8 cellular contexts compared by ENCODE assay signal in the genomic region with DNA sequence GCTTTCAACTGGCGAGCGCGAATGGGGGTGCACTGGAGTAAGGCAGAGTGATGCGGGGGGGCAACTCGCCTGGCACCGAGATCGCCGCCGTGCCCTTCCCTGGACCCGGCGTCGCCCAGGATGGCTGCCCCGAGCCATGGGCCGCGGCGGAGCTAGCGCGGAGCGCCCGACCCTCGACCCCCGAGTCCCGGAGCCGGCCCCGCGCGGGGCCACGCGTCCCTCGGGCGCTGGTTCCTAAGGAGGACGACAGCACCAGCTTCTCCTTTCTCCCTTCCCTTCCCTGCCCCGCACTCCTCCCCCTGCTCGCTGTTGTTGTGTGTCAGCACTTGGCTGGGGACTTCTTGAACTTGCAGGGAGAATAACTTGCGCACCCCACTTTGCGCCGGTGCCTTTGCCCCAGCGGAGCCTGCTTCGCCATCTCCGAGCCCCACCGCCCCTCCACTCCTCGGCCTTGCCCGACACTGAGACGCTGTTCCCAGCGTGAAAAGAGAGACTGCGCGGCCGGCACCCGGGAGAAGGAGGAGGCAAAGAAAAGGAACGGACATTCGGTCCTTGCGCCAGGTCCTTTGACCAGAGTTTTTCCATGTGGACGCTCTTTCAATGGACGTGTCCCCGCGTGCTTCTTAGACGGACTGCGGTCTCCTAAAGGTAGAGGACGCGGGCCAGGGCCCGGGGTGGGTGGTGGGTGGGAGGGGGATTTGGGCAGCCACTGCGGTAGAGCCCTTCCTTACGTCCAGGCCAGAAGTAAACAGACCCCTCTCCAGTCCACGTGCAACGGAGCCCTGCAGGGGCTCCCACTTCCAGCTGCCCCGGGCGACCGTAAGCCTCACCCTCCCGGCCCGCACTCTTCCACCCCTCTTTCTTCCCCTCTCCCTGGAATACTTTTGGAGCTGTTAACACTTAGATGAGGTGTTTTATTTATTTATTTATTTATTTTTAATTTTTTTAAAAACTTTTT. TPM values are rescaled to one million over a fixed set of nuclear protein-coding genes. Genes with fewer than 3 reads are reported as not detected.
A peak's percentile ranks its signal among the peaks of the same experiment; 100 is the strongest.
DNase-seq lines count a peak whose midpoint lies in the region; ATAC-seq, FAIRE-seq and TF ChIP-seq lines count a peak whose summit lies in the region.

No MANE protein-coding gene starts in this region.

- ATAC-seq in mucosa of descending colon (peak; percentile 27), GM18517 (IDR thresholded peaks at IDR 0.05; ENCODE audit: unreplicated experiment) (no peak)

- H3K36me3 ChIP-seq in mucosa of descending colon (ENCODE audit: low read depth): no peaks in the 10 kb centered on the region

- H3K27ac ChIP-seq in epithelial cell of prostate: peak overlapping the region; percentile 46

- H3K4me3 ChIP-seq in mucosa of descending colon: peak overlapping the region; percentile 84

- no peak for FAIRE-seq in HTR-8/SVneo (lab: Jason Lieb, UNC)

- no peaks in the 10 kb centered on the region for H3K9me3 ChIP-seq in mucosa of descending colon

- TF ChIP-seq CTCF in GM13976 (IDR thresholded peaks at IDR 0.05; ENCODE audit: borderline replicate concordance, control extremely low read depth, extremely low read depth, insufficient read depth, missing control alignments) (no peak), mucosa of descending colon (IDR thresholded peaks at IDR 0.05) (no peak)

- peaks cover 7% of the 10 kb centered on the region for H3K4me1 ChIP-seq in mucosa of descending colon (ENCODE audit: low read depth)

- in situ Hi-C loops in GM13976 (cut with MboI; ENCODE audit: low sequenced_read_pairs, unreplicated experiment): no loop called here

- intact Hi-C loops in mucosa of descending colon (cut with DNase I, micrococcal nuclease): loop anchor here in 1 of 2 donors (5.0 kb wide), 1 partner anchor 131 kb away; no protein-coding TSS in a partner anchor

- DNase-seq in GM13976 (ENCODE audit: low spot score) (peak; percentile 22), LHCN-M2 (ENCODE audit: low read depth) (peak; percentile 32), epithelial cell of prostate (ENCODE audit: low read depth, low spot score) (no peak), mucosa of descending colon (peak; percentile 41 to 64 (median 59)), HTR-8/SVneo (ENCODE audit: insufficient read length, low spot score) (no peak), NCI-H2107 treated with DMSO at 0.1 percent for 48 hours (lab: John Stamatoyannopoulos, UW; ENCODE audit: unreplicated experiment) (no peak)
- DNase-seq in stimulated activated CD4-positive, alpha-beta T cell treated with anti-CD3 and anti-CD28 coated beads, Interleukin-12 subunit alpha, Interleukin-12 subunit beta, amount 100 ng/mL, for 4 hours: no peak

RNA-seq across cellular contexts. Expression of a gene that starts 1.0 kb away (rescaled TPM):
- total RNA-seq in LHCN-M2 (2014; rRNA removed): 1.0 and 1.4 TPM in 2 replicates
- polyA plus RNA-seq in LHCN-M2 (2012): 0.02 TPM
- total RNA-seq in mucosa of descending colon: 10 to 100 TPM; 22.5 to 64.5 (median 46.1) TPM

Comparison
In these comparisons a context has a peak if more than half of its experiments do, and no peak if none do; other contexts are left out.
1. DNase-seq: peak in GM13976 (single experiment), LHCN-M2 (single experiment) and mucosa of descending colon (3 of 3); none in epithelial cell of prostate (single experiment), HTR-8/SVneo (single experiment), NCI-H2107 treated with DMSO at 0.1 percent for 48 hours (single experiment) and stimulated activated CD4-positive, alpha-beta T cell treated with anti-CD3 and anti-CD28 coated beads, Interleukin-12 subunit alpha, Interleukin-12 subunit beta, amount 100 ng/mL, for 4 hours (single experiment).